1 cellular context compared by ENCODE assay signal in the genomic region with DNA sequence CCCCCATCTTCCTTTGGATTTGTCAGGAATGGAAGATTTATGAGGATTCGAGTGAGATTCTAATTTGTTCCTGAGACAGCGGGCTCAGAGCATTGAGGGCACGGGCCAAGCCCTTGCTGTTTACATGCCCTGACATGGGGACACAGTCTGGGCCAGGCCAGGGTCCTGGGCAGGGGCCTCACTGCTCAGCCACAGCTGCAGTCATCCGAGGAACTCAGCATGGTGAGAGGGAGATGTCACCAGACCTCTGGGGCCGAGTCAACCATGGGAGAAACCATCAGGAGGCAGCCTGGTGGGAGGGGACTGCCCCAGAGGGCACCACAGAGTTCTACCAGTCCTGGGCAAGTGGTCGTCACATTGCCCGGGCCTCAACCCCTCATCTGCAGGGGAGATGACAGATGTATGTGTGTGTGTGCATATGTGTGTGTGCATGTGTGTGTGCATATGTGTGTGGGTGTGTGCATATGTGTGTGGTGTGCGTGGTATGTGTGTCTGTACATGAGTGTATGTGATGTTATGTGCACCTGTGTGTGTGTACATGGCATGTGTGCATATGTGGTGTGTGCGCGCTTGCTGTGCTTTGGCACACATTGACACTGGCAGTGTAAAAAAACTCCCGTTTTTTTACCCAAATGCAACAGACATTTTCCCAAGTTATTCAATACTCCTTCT.
TF ChIP-seq lines count a peak whose summit lies in the region.

No MANE protein-coding gene starts in this region.

TF ChIP-seq in WTC11, 78 proteins besides CTCF, POLR2A, EP300 and RAD21 (continued from another document):
- TF ChIP-seq, protein P1, sequence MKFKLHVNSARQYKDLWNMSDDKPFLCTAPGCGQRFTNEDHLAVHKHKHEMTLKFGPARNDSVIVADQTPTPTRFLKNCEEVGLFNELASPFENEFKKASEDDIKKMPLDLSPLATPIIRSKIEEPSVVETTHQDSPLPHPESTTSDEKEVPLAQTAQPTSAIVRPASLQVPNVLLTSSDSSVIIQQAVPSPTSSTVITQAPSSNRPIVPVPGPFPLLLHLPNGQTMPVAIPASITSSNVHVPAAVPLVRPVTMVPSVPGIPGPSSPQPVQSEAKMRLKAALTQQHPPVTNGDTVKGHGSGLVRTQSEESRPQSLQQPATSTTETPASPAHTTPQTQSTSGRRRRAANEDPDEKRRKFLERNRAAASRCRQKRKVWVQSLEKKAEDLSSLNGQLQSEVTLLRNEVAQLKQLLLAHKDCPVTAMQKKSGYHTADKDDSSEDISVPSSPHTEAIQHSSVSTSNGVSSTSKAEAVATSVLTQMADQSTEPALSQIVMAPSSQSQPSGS (CRISPR knock-in tag; IDR thresholded peaks at IDR 0.05; ENCODE audit: borderline replicate concordance, low read depth), result no peak
- TF ChIP-seq ZNF671 (CRISPR knock-in tag; IDR thresholded peaks at IDR 0.05) (no peak), NR3C1 (CRISPR knock-in tag; conservative IDR thresholded peaks at IDR 0.05; ENCODE audit: low read depth) (no peak), SMAD3 (CRISPR knock-in tag; IDR thresholded peaks at IDR 0.05; ENCODE audit: borderline replicate concordance) (no peak), SOX15 (CRISPR knock-in tag; IDR thresholded peaks at IDR 0.05) (no peak), GABPB1 (CRISPR knock-in tag; IDR thresholded peaks at IDR 0.05) (no peak), OVOL2 (CRISPR knock-in tag; IDR thresholded peaks at IDR 0.05; ENCODE audit: borderline replicate concordance) (no peak), ZNF138 (CRISPR knock-in tag; conservative IDR thresholded peaks at IDR 0.05) (no peak), NR2C2 (CRISPR knock-in tag; IDR thresholded peaks at IDR 0.05) (no peak), SP1 (CRISPR knock-in tag; conservative IDR thresholded peaks at IDR 0.05) (no peak)
